Comparison of ENCODE assay signal across 9 cellular contexts in the genomic region with DNA sequence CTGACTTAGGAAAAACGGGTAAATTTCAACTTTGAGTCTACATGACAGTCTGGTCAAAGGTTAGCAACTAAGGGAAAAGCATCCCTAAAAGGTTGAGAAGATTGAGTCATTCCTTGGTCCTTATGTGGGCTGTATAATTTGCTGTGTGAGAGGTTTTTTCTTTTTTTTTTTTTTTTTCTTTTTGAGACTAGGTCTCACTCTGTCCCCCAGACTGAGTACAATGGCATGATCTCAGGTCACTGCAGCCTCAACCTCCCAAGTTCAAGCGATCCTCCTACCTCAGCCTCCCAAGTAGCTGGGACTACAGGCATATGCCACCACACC.
DNase-seq lines count a peak whose midpoint lies in the region; TF ChIP-seq lines count a peak whose summit lies in the region.
"Had no signal": no experiment of that assay in that cellular context is flagged by ENCODE, and none has a peak within 500 bp of the region (broad histone marks: within the 10 kb centered on the region; RNA-seq: fewer than 3 reads in every experiment).

No MANE protein-coding gene starts in this region.

- peak overlapping the region; percentile 9 for H3K9ac ChIP-seq in SK-N-MC (ENCODE audit: insufficient read length)

- POLR2A ChIA-PET in HEK293 (lab: Yijun Ruan, JAX), result interaction anchor here (0.6 to 2.9 kb wide), 3 partner anchors 99 to 367 kb away, joined by 3 to 27 read pairs (median 3); partner anchors contain the start of gene MRTFA

- H3K27me3 ChIP-seq in esophagus squamous epithelium (no peaks in the 10 kb centered on the region), spleen (replicated peaks in 1 of 7) (no peaks in the 10 kb centered on the region)

- no peak overlapping the region for H3K4me3 ChIP-seq in HEK293 (ENCODE audit: low read depth, low read length)
- peak overlapping the region; percentile 75 for H3K4me3 ChIP-seq in SK-N-MC
- H3K4me3 ChIP-seq in esophagus squamous epithelium, result no peak overlapping the region
- no peak overlapping the region for H3K4me3 ChIP-seq in spleen
- H3K4me3 ChIP-seq in lower leg skin (ENCODE audit: low read depth, poor library complexity, severe bottlenecking), result no peak overlapping the region

- CTCF ChIA-PET in HEK293 (lab: Yijun Ruan, JAX), result interaction anchor here (0.6 to 1.5 kb wide), 2 partner anchors 37 to 57 kb away, joined by 3 to 4 read pairs; no protein-coding TSS in a partner anchor

- no peak for TF ChIP-seq POLR2A in esophagus squamous epithelium (IDR thresholded peaks at IDR 0.05)
- TF ChIP-seq POLR2A in spleen (IDR thresholded peaks at IDR 0.05), result no peak
- TF ChIP-seq POLR2A in lower leg skin (IDR thresholded peaks at IDR 0.05), result no peak

- intact Hi-C loops in esophagus squamous epithelium (cut with DNase I) (no loop called here), spleen (cut with DNase I; ENCODE audit: low total_unique reads) (no loop called here), lower leg skin (cut with DNase I; ENCODE audit: low total_unique reads) (no loop called here)

- H3K27ac ChIP-seq in HEK293 (ENCODE audit: extremely low read depth, low read depth, low read length) (peak overlapping the region; percentile 81; the same call in 1 of the 2 replicates), SK-N-MC (peak overlapping the region; percentile 98), esophagus squamous epithelium (peak overlapping the region in 3 of 4 donors; percentile 28 to 54 (median 54)), spleen (peak overlapping the region in 7 of 8 donors; percentile 40 to 76 (median 59))

- DNase-seq in SK-N-MC (ENCODE audit: low read depth, low spot score) (no peak), esophagus squamous epithelium (lab: John Stamatoyannopoulos, UW) (no peak), spleen (no peak), GOT3 (lab: John Stamatoyannopoulos, UW) (no peak), cerebellar cortex (ENCODE audit: low spot score) (no peak), lower leg skin (ENCODE audit: low spot score in 2 of 2) (no peak)
- DNase-seq: NCI-H510A treated with DMSO at 0.1 percent for 48 hours, small intestine had no signal

- no peaks in the 10 kb centered on the region; a peak in 1 of 3 replicates for H3K36me3 ChIP-seq in HEK293 (ENCODE audit: control insufficient read depth in 2 of 2, insufficient read depth in 1 of 2, low read length in 2 of 2)
- H3K36me3 ChIP-seq in SK-N-MC (ENCODE audit: insufficient read depth, low read length), result no peaks in the 10 kb centered on the region
- no peaks in the 10 kb centered on the region for H3K36me3 ChIP-seq in esophagus squamous epithelium
- no peaks in the 10 kb centered on the region for H3K36me3 ChIP-seq in spleen

- TF ChIP-seq CTCF in HEK293 (tag by site-specific recombination; IDR thresholded peaks at IDR 0.05) (no peak), esophagus squamous epithelium (IDR thresholded peaks at IDR 0.05) (no peak), spleen (IDR thresholded peaks at IDR 0.05 in 8 of 11, conservative IDR thresholded peaks at IDR 0.05 in 3 of 11) (no peak), lower leg skin (IDR thresholded peaks at IDR 0.05) (no peak)

- H3K9me3 ChIP-seq in HEK293 (ENCODE audit: control insufficient read depth, insufficient read depth, low read depth, low read length) (no peaks in the 10 kb centered on the region), SK-N-MC (ENCODE audit: low read depth, low read length) (no peaks in the 10 kb centered on the region), esophagus squamous epithelium (no peaks in the 10 kb centered on the region), spleen (no peaks in the 10 kb centered on the region)

- peaks cover 37% of the 10 kb centered on the region for H3K4me1 ChIP-seq in HEK293 (ENCODE audit: control insufficient read depth, insufficient read depth, low read length)
- peaks cover 6 to 43% (median 13%) of the 10 kb centered on the region in 3 donors for H3K4me1 ChIP-seq in esophagus squamous epithelium
- H3K4me1 ChIP-seq in spleen, result peaks cover 24 to 65% (median 45%) of the 10 kb centered on the region in 6 donors

- 0 to 13% methylated on average over 1 of the region's 2 CpGs for WGBS in esophagus squamous epithelium, 2 donors
- WGBS in spleen, 5 donors, result 47 to 69% (median 59%) methylated on average over 2 of the region's 2 CpGs
- 52 to 55% methylated on average over 2 of the region's 2 CpGs for WGBS in lower leg skin, 2 donors

TF ChIP-seq in HEK293, 187 proteins besides CTCF, POLR2A, EP300 and RAD21:
- TF ChIP-seq, protein P1, sequence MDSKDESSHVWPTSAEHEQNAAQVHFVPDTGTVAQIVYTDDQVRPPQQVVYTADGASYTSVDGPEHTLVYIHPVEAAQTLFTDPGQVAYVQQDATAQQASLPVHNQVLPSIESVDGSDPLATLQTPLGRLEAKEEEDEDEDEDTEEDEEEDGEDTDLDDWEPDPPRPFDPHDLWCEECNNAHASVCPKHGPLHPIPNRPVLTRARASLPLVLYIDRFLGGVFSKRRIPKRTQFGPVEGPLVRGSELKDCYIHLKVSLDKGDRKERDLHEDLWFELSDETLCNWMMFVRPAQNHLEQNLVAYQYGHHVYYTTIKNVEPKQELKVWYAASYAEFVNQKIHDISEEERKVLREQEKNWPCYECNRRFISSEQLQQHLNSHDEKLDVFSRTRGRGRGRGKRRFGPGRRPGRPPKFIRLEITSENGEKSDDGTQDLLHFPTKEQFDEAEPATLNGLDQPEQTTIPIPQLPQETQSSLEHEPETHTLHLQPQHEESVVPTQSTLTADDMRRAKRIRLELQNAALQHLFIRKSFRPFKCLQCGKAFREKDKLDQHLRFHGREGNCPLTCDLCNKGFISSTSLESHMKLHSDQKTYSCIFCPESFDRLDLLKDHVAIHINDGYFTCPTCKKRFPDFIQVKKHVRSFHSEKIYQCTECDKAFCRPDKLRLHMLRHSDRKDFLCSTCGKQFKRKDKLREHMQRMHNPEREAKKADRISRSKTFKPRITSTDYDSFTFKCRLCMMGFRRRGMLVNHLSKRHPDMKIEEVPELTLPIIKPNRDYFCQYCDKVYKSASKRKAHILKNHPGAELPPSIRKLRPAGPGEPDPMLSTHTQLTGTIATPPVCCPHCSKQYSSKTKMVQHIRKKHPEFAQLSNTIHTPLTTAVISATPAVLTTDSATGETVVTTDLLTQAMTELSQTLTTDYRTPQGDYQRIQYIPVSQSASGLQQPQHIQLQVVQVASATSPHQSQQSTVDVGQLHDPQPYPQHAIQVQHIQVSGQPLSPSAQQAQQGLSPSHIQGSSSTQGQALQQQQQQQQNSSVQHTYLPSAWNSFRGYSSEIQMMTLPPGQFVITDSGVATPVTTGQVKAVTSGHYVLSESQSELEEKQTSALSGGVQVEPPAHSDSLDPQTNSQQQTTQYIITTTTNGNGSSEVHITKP (tag by site-specific recombination; IDR thresholded peaks at IDR 0.05), result peak; percentile 77
- no peak for TF ChIP-seq ZNF394 (tag by site-specific recombination; IDR thresholded peaks at IDR 0.05; ENCODE audit: borderline replicate concordance)
- TF ChIP-seq, protein P2, sequence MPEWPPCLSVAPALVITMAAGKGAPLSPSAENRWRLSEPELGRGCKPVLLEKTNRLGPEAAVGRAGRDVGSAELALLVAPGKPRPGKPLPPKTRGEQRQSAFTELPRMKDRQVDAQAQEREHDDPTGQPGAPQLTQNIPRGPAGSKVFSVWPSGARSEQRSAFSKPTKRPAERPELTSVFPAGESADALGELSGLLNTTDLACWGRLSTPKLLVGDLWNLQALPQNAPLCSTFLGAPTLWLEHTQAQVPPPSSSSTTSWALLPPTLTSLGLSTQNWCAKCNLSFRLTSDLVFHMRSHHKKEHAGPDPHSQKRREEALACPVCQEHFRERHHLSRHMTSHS (tag by site-specific recombination; IDR thresholded peaks at IDR 0.05), result no peak
- no peak for TF ChIP-seq ZFP41 (tag by site-specific recombination; IDR thresholded peaks at IDR 0.05; ENCODE audit: borderline replicate concordance)
- peak; percentile 83 for TF ChIP-seq ZNF362 (tag by site-specific recombination; IDR thresholded peaks at IDR 0.05)
